Comparison of ENCODE assay signal across 18 cellular contexts in genomic region chr18:9477509-9477908, GRCh38. TPM values are rescaled to one million over a fixed set of nuclear protein-coding genes. Genes with fewer than 3 reads are reported as not detected.
DNase-seq lines count a peak whose midpoint lies in the region; ATAC-seq, FAIRE-seq and TF ChIP-seq lines count a peak whose summit lies in the region.
"Had no signal": no experiment of that assay in that cellular context is flagged by ENCODE, and none has a peak within 500 bp of the region (broad histone marks: within the 10 kb centered on the region; RNA-seq: fewer than 3 reads in every experiment).

No MANE protein-coding gene starts in this region.

- H3K4me1 Mint-ChIP-seq in activated naive CD8-positive, alpha-beta T cell (ENCODE audit: low read depth): peaks cover 38% of the 10 kb centered on the region
- H3K4me1 Mint-ChIP-seq in naive thymus-derived CD4-positive, alpha-beta T cell: peaks cover 30 to 60% (median 43%) of the 10 kb centered on the region in 7 donors
- H3K4me1 Mint-ChIP-seq in neural progenitor cell: peaks cover 14% of the 10 kb centered on the region

- H3K4me3 ChIP-seq in BLaER1 treated with 17β-estradiol and CSF1 and Interleukin-3, amounts not matched to agents 10 nM and 100 nM: peak overlapping the region in 7 of 10 experiments; percentile 87 to 98 (median 95); a peak in 7 of 20 replicates
- no peak overlapping the region for H3K4me3 ChIP-seq in HL-60 (replicated peaks; ENCODE audit: insufficient read depth, low read length)
- no peak overlapping the region for H3K4me3 ChIP-seq in naive thymus-derived CD4-positive, alpha-beta T cell (ENCODE audit: low read length)
- H3K4me3 ChIP-seq in neural progenitor cell: no peak overlapping the region
- H3K4me3 ChIP-seq in small intestine (ENCODE audit: low read depth in 1 of 2, low read length in 2 of 2): no peak overlapping the region

- peak overlapping the region; percentile 76 to 94 (median 90); a peak in 21 of 22 replicates for H3K4me2 ChIP-seq in BLaER1 treated with 17β-estradiol and CSF1 and Interleukin-3, amounts not matched to agents 10 nM and 100 nM
- no peak overlapping the region for H3K4me2 ChIP-seq in neural progenitor cell

- no peaks in the 10 kb centered on the region for H3K27me3 ChIP-seq in BLaER1 treated with 17β-estradiol and CSF1 and Interleukin-3, amounts not matched to agents 10 nM and 100 nM
- no peaks in the 10 kb centered on the region for H3K27me3 ChIP-seq in HL-60 (ENCODE audit: insufficient read depth, poor library complexity, severe bottlenecking)
- H3K27me3 ChIP-seq in naive thymus-derived CD4-positive, alpha-beta T cell (ENCODE audit: control insufficient read depth in 2 of 2, insufficient read depth in 2 of 2, low read length in 2 of 2): no peaks in the 10 kb centered on the region
- no peaks in the 10 kb centered on the region for H3K27me3 ChIP-seq in neural progenitor cell
- H3K27me3 ChIP-seq in small intestine (ENCODE audit: control insufficient read depth in 2 of 2, insufficient read depth in 2 of 2, low read length in 2 of 2): no peaks in the 10 kb centered on the region
- H3K27me3 ChIP-seq: foreskin keratinocyte, vagina had no signal

- POLR2A ChIA-PET in naive thymus-derived CD4-positive, alpha-beta T cell (lab: Charles Lee): no interaction called here

- peaks cover 17 to 29% (median 25%) of the 10 kb centered on the region in 10 experiments for H3K4me1 ChIP-seq in BLaER1 treated with 17β-estradiol and CSF1 and Interleukin-3, amounts not matched to agents 10 nM and 100 nM
- H3K4me1 ChIP-seq in naive thymus-derived CD4-positive, alpha-beta T cell (ENCODE audit: control insufficient read depth in 2 of 2, insufficient read depth in 2 of 2, low read length in 2 of 2): peaks cover 0 to 14% of the 10 kb centered on the region in 2 donors
- H3K4me1 ChIP-seq in neural progenitor cell: peaks cover 9% of the 10 kb centered on the region
- peaks cover 0 to 4% of the 10 kb centered on the region in 2 donors for H3K4me1 ChIP-seq in small intestine (ENCODE audit: control insufficient read depth in 2 of 2, insufficient read depth in 1 of 2, low read depth in 1 of 2, low read length in 1 of 2)

- peaks cover 2% of the 10 kb centered on the region for H3K27me3 Mint-ChIP-seq in activated naive CD8-positive, alpha-beta T cell
- H3K27me3 Mint-ChIP-seq in naive thymus-derived CD4-positive, alpha-beta T cell: peaks cover 0 to 14% (median under 1%) of the 10 kb centered on the region in 5 donors
- H3K27me3 Mint-ChIP-seq in neural progenitor cell (ENCODE audit: insufficient read depth, low read depth): peaks cover 3% of the 10 kb centered on the region

- H3K27ac Mint-ChIP-seq in activated naive CD8-positive, alpha-beta T cell: no peak overlapping the region
- H3K27ac Mint-ChIP-seq in naive thymus-derived CD4-positive, alpha-beta T cell: peak overlapping the region in 7 of 9 donors; percentile 2 to 94 (median 49)
- no peak overlapping the region for H3K27ac Mint-ChIP-seq in neural progenitor cell

- peak overlapping the region in 5 of 11 experiments; percentile 87 to 94 (median 93); a peak in 6 of 22 replicates for H3K9ac ChIP-seq in BLaER1 treated with 17β-estradiol and CSF1 and Interleukin-3, amounts not matched to agents 10 nM and 100 nM
- H3K9ac ChIP-seq in neural progenitor cell: no peak overlapping the region

- peak overlapping the region in 1 of 11 experiments; percentile 81; a peak in 2 of 22 replicates for H3K27ac ChIP-seq in BLaER1 treated with 17β-estradiol and CSF1 and Interleukin-3, amounts not matched to agents 10 nM and 100 nM
- peak overlapping the region; percentile 85 for H3K27ac ChIP-seq in HL-60 (replicated peaks)
- no peak overlapping the region for H3K27ac ChIP-seq in naive thymus-derived CD4-positive, alpha-beta T cell (ENCODE audit: low read depth, low read length)
- H3K27ac ChIP-seq in neural progenitor cell: no peak overlapping the region
- no peak overlapping the region for H3K27ac ChIP-seq in small intestine (ENCODE audit: low read depth in 1 of 2, low read length in 1 of 2)
- H3K27ac ChIP-seq: foreskin keratinocyte had no signal

- peaks cover 11% of the 10 kb centered on the region for H3K36me3 Mint-ChIP-seq in activated naive CD8-positive, alpha-beta T cell
- H3K36me3 Mint-ChIP-seq in naive thymus-derived CD4-positive, alpha-beta T cell: peaks cover 14 to 38% (median 17%) of the 10 kb centered on the region in 5 donors
- peaks cover 14% of the 10 kb centered on the region for H3K36me3 Mint-ChIP-seq in neural progenitor cell

- CTCF ChIA-PET in naive thymus-derived CD4-positive, alpha-beta T cell (lab: Charles Lee): no interaction called here

- H3F3A ChIP-seq in neural progenitor cell (ENCODE audit: low read depth): peaks cover 4% of the 10 kb centered on the region

- no peak overlapping the region for H2AFZ ChIP-seq in neural progenitor cell (replicated peaks)

- peak overlapping the region; percentile 86 for H3K4me3 Mint-ChIP-seq in activated naive CD8-positive, alpha-beta T cell
- peak overlapping the region in 4 of 10 donors; percentile 21 to 96 (median 82) for H3K4me3 Mint-ChIP-seq in naive thymus-derived CD4-positive, alpha-beta T cell
- no peak overlapping the region for H3K4me3 Mint-ChIP-seq in neural progenitor cell

- TF ChIP-seq CTCF in HL-60 (IDR thresholded peaks at IDR 0.05; ENCODE audit: insufficient read depth, low read length): no peak
- no peak for TF ChIP-seq CTCF in neural progenitor cell (IDR thresholded peaks at IDR 0.05)

- WGBS in small intestine, 3 donors: 35 to 51% (median 43%) methylated on average over 1 of the region's 1 CpG

- peaks cover 70% of the 10 kb centered on the region for H3K79me2 ChIP-seq in neural progenitor cell (ENCODE audit: low read depth)

- H3K36me3 ChIP-seq in BLaER1 treated with 17β-estradiol and CSF1 and Interleukin-3, amounts not matched to agents 10 nM and 100 nM: peaks cover 40 to 49% (median 46%) of the 10 kb centered on the region in 11 experiments
- peaks cover 0 to 9% (median 0%) of the 10 kb centered on the region in 3 experiments for H3K36me3 ChIP-seq in naive thymus-derived CD4-positive, alpha-beta T cell (ENCODE audit: control insufficient read depth in 2 of 3, insufficient read depth in 3 of 3, low read length in 3 of 3)
- no peaks in the 10 kb centered on the region for H3K36me3 ChIP-seq in neural progenitor cell
- no peaks in the 10 kb centered on the region for H3K36me3 ChIP-seq in small intestine (ENCODE audit: control insufficient read depth in 2 of 2, insufficient read depth in 2 of 2, low read length in 2 of 2)

- H3K9me3 ChIP-seq in BLaER1 treated with 17β-estradiol and CSF1 and Interleukin-3, amounts not matched to agents 10 nM and 100 nM (replicated peaks in 1 of 11): peaks cover 5 to 26% (median 14%) of the 10 kb centered on the region in 11 experiments; a peak in 17 of 22 replicates
- H3K9me3 ChIP-seq in naive thymus-derived CD4-positive, alpha-beta T cell (ENCODE audit: control insufficient read depth in 2 of 3, low read length in 3 of 3): no peaks in the 10 kb centered on the region
- H3K9me3 ChIP-seq in neural progenitor cell (ENCODE audit: low read depth): no peaks in the 10 kb centered on the region
- H3K9me3 ChIP-seq in small intestine (ENCODE audit: control insufficient read depth, low read depth): no peaks in the 10 kb centered on the region
- H3K9me3 ChIP-seq: vagina had no signal

- no peak for FAIRE-seq in small intestine (lab: Jason Lieb, UNC)

- no peaks in the 10 kb centered on the region for H3K9me3 Mint-ChIP-seq in activated naive CD8-positive, alpha-beta T cell (ENCODE audit: low read depth)
- H3K9me3 Mint-ChIP-seq in naive thymus-derived CD4-positive, alpha-beta T cell: no peaks in the 10 kb centered on the region
- no peaks in the 10 kb centered on the region for H3K9me3 Mint-ChIP-seq in neural progenitor cell
- H3K9me3 Mint-ChIP-seq: immature natural killer cell had no signal

- intact Hi-C loops in naive thymus-derived CD4-positive, alpha-beta T cell (cut with micrococcal nuclease): loop anchor here in 1 of 2 donors (5.0 kb wide), 2 partner anchors 395 to 1050 kb away; partner anchors contain the start of gene NAPG

- no peak for DNase-seq in HL-60 (ENCODE audit: low read depth in 1 of 2, low spot score in 1 of 2)
- no peak for DNase-seq in naive thymus-derived CD4-positive, alpha-beta T cell
- no peak for DNase-seq in AG08396 (ENCODE audit: low spot score)
- DNase-seq in stimulated activated CD4-positive, alpha-beta T cell treated with anti-CD3 and anti-CD28 coated beads, Interleukin-1b, Interleukin-23, amount 100 ng/mL, for 48 hours: no peak
- no peak for DNase-seq in neural progenitor cell (ENCODE audit: low spot score)
- no peak for DNase-seq in small intestine
- DNase-seq: C1 segment of cervical spinal cord; foreskin keratinocyte; immature natural killer cell; Kasumi-1; midbrain; NCI-H2029; NCI-H748 treated with DMSO at 0.1 percent for 48 hours; SHP77 treated with DMSO at 0.1 percent for 48 hours; stimulated activated CD4-positive, alpha-beta T cell treated with anti-CD3 and anti-CD28 coated beads, Interleukin-2, amount 100 ng/mL, for 48 hours had no signal

- ATAC-seq in naive thymus-derived CD4-positive, alpha-beta T cell: no peak
- ATAC-seq: foreskin keratinocyte had no signal

- peaks cover 4 to 49% (median 28%) of the 10 kb centered on the region in 11 experiments; a peak in 12 of 22 replicates for H4K20me1 ChIP-seq in BLaER1 treated with 17β-estradiol and CSF1 and Interleukin-3, amounts not matched to agents 10 nM and 100 nM
- H4K20me1 ChIP-seq in neural progenitor cell (ENCODE audit: low read depth): no peaks in the 10 kb centered on the region

RNA-seq across cellular contexts. Expression of gene RALBP1, which starts 2.2 kb away (rescaled TPM):
- 10 to 100 TPM; 20.3 to 47.8 (median 42.2) TPM for total RNA-seq in naive thymus-derived CD4-positive, alpha-beta T cell
- polyA plus RNA-seq in naive thymus-derived CD4-positive, alpha-beta T cell: 10 to 100 TPM; 31.5 to 40.0 TPM
- 61.5 and 84.7 TPM in 2 replicates for total RNA-seq in neural progenitor cell (ENCODE audit: low replicate concordance)
- polyA plus RNA-seq in small intestine: 10 to 100 TPM; 18.1 to 30.4 (median 19.7) TPM

Comparison
In these comparisons a context has a peak if more than half of its experiments do, and no peak if none do; other contexts are left out.
1. H3K4me3 ChIP-seq: peak in BLaER1 treated with 17β-estradiol and CSF1 and Interleukin-3, amounts not matched to agents 10 nM and 100 nM (7 of 10); none in HL-60 (single experiment), naive thymus-derived CD4-positive, alpha-beta T cell (single experiment), neural progenitor cell (single experiment) and small intestine (0 of 2).
2. H3K27ac Mint-ChIP-seq: peak in naive thymus-derived CD4-positive, alpha-beta T cell (7 of 9); none in activated naive CD8-positive, alpha-beta T cell (single experiment) and neural progenitor cell (single experiment).